In the genomic region with DNA sequence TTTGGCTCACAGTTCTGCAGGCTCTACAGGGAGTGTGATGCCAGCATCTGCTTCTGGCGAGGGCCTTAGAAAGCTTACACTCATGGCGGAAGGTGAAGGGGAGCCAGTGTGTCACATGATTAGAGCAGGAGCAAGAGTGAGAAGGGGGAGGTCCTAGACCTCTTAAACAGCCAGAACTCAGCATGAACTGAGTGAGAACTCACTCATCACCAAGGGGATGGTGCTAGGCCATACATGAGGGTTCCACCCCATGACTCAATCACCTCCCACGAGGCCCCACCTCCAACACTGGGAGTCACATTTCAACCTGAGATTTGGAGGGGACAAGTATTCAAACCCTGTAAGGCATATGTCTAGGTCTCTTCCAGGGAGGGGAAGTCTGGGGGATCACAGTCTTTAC, we compare ENCODE assay signal across 23 cellular contexts. TPM values are rescaled to one million over a fixed set of nuclear protein-coding genes. Genes with fewer than 3 reads are reported as not detected.
A peak's percentile ranks its signal among the peaks of the same experiment; 100 is the strongest.
DNase-seq lines count a peak whose midpoint lies in the region; ATAC-seq, FAIRE-seq and TF ChIP-seq lines count a peak whose summit lies in the region.
"Had no signal": no experiment of that assay in that cellular context is flagged by ENCODE, and none has a peak within 500 bp of the region (broad histone marks: within the 10 kb centered on the region; RNA-seq: fewer than 3 reads in every experiment).

No MANE protein-coding gene starts in this region.

- no peak for TF ChIP-seq CTCF in hepatocyte (IDR thresholded peaks at IDR 0.05; ENCODE audit: poor library complexity)

- H3K27me3 ChIP-seq in hepatocyte, result no peaks in the 10 kb centered on the region
- H3K27me3 ChIP-seq: breast epithelium, colonic mucosa, esophagus muscularis mucosa, gastroesophageal sphincter, uterus had no signal

- no peaks in the 10 kb centered on the region for H3K9me3 ChIP-seq in hepatocyte (ENCODE audit: low read depth)
- H3K9me3 ChIP-seq: breast epithelium, colonic mucosa, esophagus muscularis mucosa, gastroesophageal sphincter, uterus had no signal

- no peaks in the 10 kb centered on the region for H3K79me2 ChIP-seq in hepatocyte

- H3K36me3 Mint-ChIP-seq in activated naive CD4-positive, alpha-beta T cell treated with anti-CD3 and anti-CD28 coated beads, Interleukin-2, amount 10 ng/mL, durations not matched to agents 7 days and 5 days, result peaks cover 5% of the 10 kb centered on the region
- peaks cover 26% of the 10 kb centered on the region for H3K36me3 Mint-ChIP-seq in stimulated activated naive CD8-positive, alpha-beta T cell treated with anti-CD3 and anti-CD28 coated beads, Interleukin-15, Interleukin-2, amounts not matched to agents 100 ng/mL and 50 ng/mL, for 24 hours (ENCODE audit: low read depth)

- H3K27ac Mint-ChIP-seq in activated naive CD4-positive, alpha-beta T cell treated with anti-CD3 and anti-CD28 coated beads, Interleukin-2, amount 10 ng/mL, durations not matched to agents 7 days and 5 days, result no peak overlapping the region
- peak overlapping the region; percentile 83 for H3K27ac Mint-ChIP-seq in stimulated activated naive CD8-positive, alpha-beta T cell treated with anti-CD3 and anti-CD28 coated beads, Interleukin-15, Interleukin-2, amounts not matched to agents 100 ng/mL and 50 ng/mL, for 24 hours
- H3K27ac Mint-ChIP-seq: activated T-helper 1 cell treated with anti-CD3 and anti-CD28 coated beads, Interleukin-12 subunit alpha, Interleukin-12 subunit beta, Interleukin-2, Interleukin-4 antibody, amounts not matched to agents 30 ng/mL and 10 ng/mL and 1 ng/mL, durations not matched to agents 14 hours and 24 hours and 36 hours; effector memory CD8-positive, alpha-beta T cell; IgD-negative memory B cell had no signal

- H4K20me1 ChIP-seq in hepatocyte (ENCODE audit: insufficient read depth, poor library complexity, severe bottlenecking), result no peaks in the 10 kb centered on the region

- no peaks in the 10 kb centered on the region for H3K27me3 Mint-ChIP-seq in activated naive CD4-positive, alpha-beta T cell treated with anti-CD3 and anti-CD28 coated beads, Interleukin-2, amount 10 ng/mL, durations not matched to agents 7 days and 5 days
- no peaks in the 10 kb centered on the region for H3K27me3 Mint-ChIP-seq in stimulated activated naive CD8-positive, alpha-beta T cell treated with anti-CD3 and anti-CD28 coated beads, Interleukin-15, Interleukin-2, amounts not matched to agents 100 ng/mL and 50 ng/mL, for 24 hours

- CTCF ChIA-PET in activated naive CD4-positive, alpha-beta T cell treated with anti-CD3 and anti-CD28 coated beads, Interleukin-2, amount 10 ng/mL, durations not matched to agents 7 days and 5 days (lab: Charles Lee), result no interaction called here

- H3K4me1 Mint-ChIP-seq in activated naive CD4-positive, alpha-beta T cell treated with anti-CD3 and anti-CD28 coated beads, Interleukin-2, amount 10 ng/mL, durations not matched to agents 7 days and 5 days, result no peaks in the 10 kb centered on the region
- peaks cover 18% of the 10 kb centered on the region for H3K4me1 Mint-ChIP-seq in stimulated activated naive CD8-positive, alpha-beta T cell treated with anti-CD3 and anti-CD28 coated beads, Interleukin-15, Interleukin-2, amounts not matched to agents 100 ng/mL and 50 ng/mL, for 24 hours (ENCODE audit: low read depth)
- H3K4me1 Mint-ChIP-seq: IgD-negative memory B cell had no signal

- 90% methylated on average over 3 of the region's 3 CpGs for WGBS in hepatocyte (ENCODE audit: low lambda C conversion rate, missing lambda C conversion rate)

- H3K27ac ChIP-seq in hepatocyte, result peak overlapping the region; percentile 59
- H3K27ac ChIP-seq: breast epithelium, colonic mucosa, esophagus muscularis mucosa, gastroesophageal sphincter, PC-9, skin epidermis, uterus had no signal

- no peaks in the 10 kb centered on the region for H3K9me2 ChIP-seq in hepatocyte (replicated peaks; ENCODE audit: insufficient read depth)

- no peak overlapping the region for H3K4me2 ChIP-seq in hepatocyte
- H3K4me2 ChIP-seq: PC-9 had no signal

- H3K4me3 ChIP-seq in hepatocyte, result no peak overlapping the region
- H3K4me3 ChIP-seq: breast epithelium, colonic mucosa, esophagus muscularis mucosa, gastroesophageal sphincter, PC-9, skin epidermis, uterus had no signal

- ATAC-seq in HG03097 (IDR thresholded peaks at IDR 0.05; ENCODE audit: low FRiP score, unreplicated experiment), result no peak
- ATAC-seq: effector memory CD8-positive, alpha-beta T cell; gastroesophageal sphincter had no signal

- DNase-seq in activated naive CD4-positive, alpha-beta T cell treated with Interleukin-2 at 50 U/mL for 16 hours, result peak; percentile 29
- no peak for DNase-seq in activated naive CD4-positive, alpha-beta T cell treated with anti-CD3 and anti-CD28 coated beads, Interleukin-2, amount 10 ng/mL, durations not matched to agents 7 days and 5 days
- DNase-seq in activated T-cell treated with anti-CD3 and anti-CD28 coated beads, Interleukin-2, amount 50 U/mL, for 48 hours, result peak; percentile 45 to 54
- DNase-seq in hepatocyte (ENCODE audit: low spot score) (no peak), frontal cortex (ENCODE audit: low spot score in 2 of 2) (no peak), NCI-H1694 (lab: John Stamatoyannopoulos, UW) (no peak)
- DNase-seq: activated CD4-positive, CD25-positive, alpha-beta regulatory T cell treated with anti-CD3 and anti-CD28 coated beads, Interleukin-2, amount 50 U/mL, for 72 hours; colonic mucosa; effector memory CD8-positive, alpha-beta T cell; NCI-H1417; PC-9; SHP77 treated with DMSO at 0.1 percent for 48 hours; SW 1271; uterus had no signal

- H3K4me1 ChIP-seq in hepatocyte (ENCODE audit: insufficient read depth), result no peaks in the 10 kb centered on the region
- H3K4me1 ChIP-seq: breast epithelium, colonic mucosa, esophagus muscularis mucosa, gastroesophageal sphincter, uterus had no signal

- peaks cover 13% of the 10 kb centered on the region for H3K9me3 Mint-ChIP-seq in activated naive CD4-positive, alpha-beta T cell treated with anti-CD3 and anti-CD28 coated beads, Interleukin-2, amount 10 ng/mL, durations not matched to agents 7 days and 5 days
- peaks cover 19% of the 10 kb centered on the region for H3K9me3 Mint-ChIP-seq in stimulated activated naive CD8-positive, alpha-beta T cell treated with anti-CD3 and anti-CD28 coated beads, Interleukin-15, Interleukin-2, amounts not matched to agents 100 ng/mL and 50 ng/mL, for 24 hours
- H3K9me3 Mint-ChIP-seq: effector memory CD8-positive, alpha-beta T cell had no signal

- FAIRE-seq in frontal cortex (lab: Jason Lieb, UNC), result no peak
- FAIRE-seq: H54 had no signal

- no peak overlapping the region for H2AFZ ChIP-seq in hepatocyte
- H2AFZ ChIP-seq: PC-9 had no signal

- no peaks in the 10 kb centered on the region for H3K36me3 ChIP-seq in hepatocyte (replicated peaks; ENCODE audit: insufficient read depth, low read depth)
- H3K36me3 ChIP-seq: breast epithelium, colonic mucosa, esophagus muscularis mucosa, gastroesophageal sphincter, uterus had no signal

- no peak overlapping the region for H3K4me3 Mint-ChIP-seq in activated naive CD4-positive, alpha-beta T cell treated with anti-CD3 and anti-CD28 coated beads, Interleukin-2, amount 10 ng/mL, durations not matched to agents 7 days and 5 days
- no peak overlapping the region for H3K4me3 Mint-ChIP-seq in stimulated activated naive CD8-positive, alpha-beta T cell treated with anti-CD3 and anti-CD28 coated beads, Interleukin-15, Interleukin-2, amounts not matched to agents 100 ng/mL and 50 ng/mL, for 24 hours
- H3K4me3 Mint-ChIP-seq: activated T-helper 1 cell treated with anti-CD3 and anti-CD28 coated beads, Interleukin-12 subunit alpha, Interleukin-12 subunit beta, Interleukin-2, Interleukin-4 antibody, amounts not matched to agents 30 ng/mL and 10 ng/mL and 1 ng/mL, durations not matched to agents 14 hours and 24 hours and 36 hours; effector memory CD8-positive, alpha-beta T cell; IgD-negative memory B cell had no signal

RNA-seq across cellular contexts. Expression of gene SPRY1, which starts 33.4 kb away (rescaled TPM):
- total RNA-seq in hepatocyte (37.7 and 43.9 TPM in 2 replicates), frontal cortex (15.1 TPM)
- polyA plus RNA-seq in hepatocyte, result 36.7 and 40.1 TPM in 2 replicates
- polyA plus RNA-seq: IgD-negative memory B cell had no signal

Comparison
In these comparisons a context has a peak if more than half of its experiments do, and no peak if none do; other contexts are left out.
1. DNase-seq: peak in activated naive CD4-positive, alpha-beta T cell treated with Interleukin-2 at 50 U/mL for 16 hours (single experiment) and activated T-cell treated with anti-CD3 and anti-CD28 coated beads, Interleukin-2, amount 50 U/mL, for 48 hours (2 of 2); none in activated naive CD4-positive, alpha-beta T cell treated with anti-CD3 and anti-CD28 coated beads, Interleukin-2, amount 10 ng/mL, durations not matched to agents 7 days and 5 days (single experiment), hepatocyte (single experiment), frontal cortex (0 of 2) and NCI-H1694 (single experiment).